Comparison of ENCODE assay signal across 8 cellular contexts in the genomic region with DNA sequence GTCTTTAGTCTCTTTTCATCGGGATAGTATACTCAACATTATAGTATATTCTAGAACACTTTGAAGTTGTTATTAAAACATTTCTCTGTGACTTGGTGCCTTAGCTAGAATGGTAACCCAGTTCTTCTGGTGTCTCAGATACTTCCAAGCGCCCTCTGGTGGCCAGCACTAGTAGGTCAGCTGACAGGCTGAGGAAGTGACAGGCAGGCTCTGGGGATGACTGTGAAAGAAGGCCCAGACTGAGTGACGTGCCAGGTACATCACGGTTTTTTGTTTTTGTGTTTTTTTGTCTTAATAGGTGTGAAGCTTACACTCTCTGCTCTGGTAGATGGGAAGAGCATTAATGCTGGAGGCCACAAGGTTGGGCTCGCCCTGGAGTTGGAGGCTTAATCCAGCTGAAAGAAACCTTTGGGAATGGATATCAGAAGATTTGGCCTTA. TPM values are rescaled to one million over a fixed set of nuclear protein-coding genes. Genes with fewer than 3 reads are reported as not detected.
A peak's percentile ranks its signal among the peaks of the same experiment; 100 is the strongest.
DNase-seq lines count a peak whose midpoint lies in the region; ATAC-seq and TF ChIP-seq lines count a peak whose summit lies in the region.

No MANE protein-coding gene starts in this region.

- H3K27me3 ChIP-seq in left ventricle myocardium inferior (ENCODE audit: low read depth) (no peaks in the 10 kb centered on the region), sigmoid colon (no peaks in the 10 kb centered on the region)

- TF ChIP-seq CTCF in HFF-Myc (IDR thresholded peaks at IDR 0.05; ENCODE audit: low read depth, low read length, missing control alignments) (peak; percentile 96), left ventricle myocardium inferior (IDR thresholded peaks at IDR 0.05; ENCODE audit: borderline replicate concordance) (peak; percentile 92), sigmoid colon (IDR thresholded peaks at IDR 0.05) (peak; percentile 83 to 97 (median 88))

- no peaks in the 10 kb centered on the region for H3K9me3 ChIP-seq in T-helper 17 cell (ENCODE audit: control insufficient read depth, low read length, poor library complexity, severe bottlenecking)
- H3K9me3 ChIP-seq in left ventricle myocardium inferior (replicated peaks): no peaks in the 10 kb centered on the region
- H3K9me3 ChIP-seq in sigmoid colon: no peaks in the 10 kb centered on the region

- TF ChIP-seq POLR2A in sigmoid colon (IDR thresholded peaks at IDR 0.05): no peak

- TF ChIP-seq EP300 in sigmoid colon (IDR thresholded peaks at IDR 0.05): no peak

- H3K4me3 ChIP-seq in HFF-Myc (replicated peaks; ENCODE audit: low read depth, low read length) (no peak overlapping the region), left ventricle myocardium inferior (no peak overlapping the region), sigmoid colon (no peak overlapping the region)

- DNase-seq in GM03348 (ENCODE audit: low spot score): peak; percentile 83
- peak; percentile 74 for DNase-seq in HFF-Myc (ENCODE audit: extremely low read depth, low read depth)
- DNase-seq in NCI-H128 (lab: John Stamatoyannopoulos, UW; ENCODE audit: unreplicated experiment): peak; percentile 42
- peak; percentile 82 to 95 (median 84) for DNase-seq in T-helper 17 cell
- DNase-seq in amniotic epithelial cell (ENCODE audit: low read depth): peak; percentile 78
- peak; percentile 91 for DNase-seq in left ventricle myocardium inferior
- DNase-seq in sigmoid colon: peak; percentile 94

- peak overlapping the region; percentile 87 for H3K27ac ChIP-seq in left ventricle myocardium inferior (replicated peaks)
- H3K27ac ChIP-seq in sigmoid colon: peak overlapping the region in 3 of 4 donors; percentile 80 to 88 (median 83)

- 20 to 26% methylated on average over 5 of the region's 5 CpGs for WGBS in sigmoid colon, 2 donors

- peaks cover 27% of the 10 kb centered on the region for H3K4me1 Mint-ChIP-seq in T-helper 17 cell

- H3K4me1 ChIP-seq in left ventricle myocardium inferior (peaks cover 66% of the 10 kb centered on the region), sigmoid colon (peaks cover 0 to 64% (median 58%) of the 10 kb centered on the region in 4 donors)

- ATAC-seq in T-helper 17 cell (peak; percentile 65), GM19035 (IDR thresholded peaks at IDR 0.05; ENCODE audit: unreplicated experiment) (no peak)

- H3K36me3 Mint-ChIP-seq in T-helper 17 cell (ENCODE audit: low read depth): peaks cover 7% of the 10 kb centered on the region

- H3K36me3 ChIP-seq in left ventricle myocardium inferior: peaks cover 39% of the 10 kb centered on the region
- peaks cover 0 to 49% (median 11%) of the 10 kb centered on the region in 4 donors for H3K36me3 ChIP-seq in sigmoid colon

- H3K4me3 Mint-ChIP-seq in T-helper 17 cell: peak overlapping the region; percentile 19

- intact Hi-C loops in left ventricle myocardium inferior (cut with micrococcal nuclease) (loop anchor here (10.0 kb wide), 1 partner anchor 966 kb away; no protein-coding TSS in a partner anchor), sigmoid colon (cut with DNase I) (loop anchor here (1.0 to 10.0 kb wide), 3 partner anchors 20 to 406 kb away; a partner anchor contains a TSS)

- H3K27me3 Mint-ChIP-seq in T-helper 17 cell: no peaks in the 10 kb centered on the region

- H3K27ac Mint-ChIP-seq in T-helper 17 cell: peak overlapping the region; percentile 93

RNA-seq across cellular contexts. Expression of a gene that starts 5.1 kb away (rescaled TPM):
- total RNA-seq in T-helper 17 cell (10 to 100 TPM; 18.1 to 23.8 TPM), left ventricle myocardium inferior (29.0 TPM), sigmoid colon (10 to 100 TPM in 2 of 4 donors, 1 to 10 TPM in 2; 7.8 to 11.4 (median 10.3) TPM)
- 100 to 1,000 TPM in 2 of 3 donors, 10 to 100 TPM in 1; 56.5 to 147 (median 105) TPM for polyA plus RNA-seq in sigmoid colon

RNA-seq across cellular contexts. Expression of a gene that starts 20.0 kb away (rescaled TPM):
- 100 to 1,000 TPM; 109 to 117 TPM for total RNA-seq in T-helper 17 cell
- total RNA-seq in left ventricle myocardium inferior: 442 TPM
- 100 to 1,000 TPM; 205 to 253 (median 232) TPM for total RNA-seq in sigmoid colon
- polyA plus RNA-seq in sigmoid colon: 100 to 1,000 TPM; 232 to 437 (median 282) TPM

Comparison
In these comparisons a context has a peak if more than half of its experiments do, and no peak if none do; other contexts are left out.
1. DNase-seq: peak in every context shown above with its lines; median percentile 94 in sigmoid colon; 91 in left ventricle myocardium inferior; 84 in T-helper 17 cell; 83 in GM03348; 78 in amniotic epithelial cell; 74 in HFF-Myc; 42 in NCI-H128.